ENCODE assay signal across 23 cellular contexts in genomic region chrX:101442095-101442494, GRCh38. TPM values are rescaled to one million over a fixed set of nuclear protein-coding genes. Genes with fewer than 3 reads are reported as not detected.
"Had no signal": no experiment of that assay in that cellular context is flagged by ENCODE, and none has a peak within 500 bp of the region (broad histone marks: within the 10 kb centered on the region; RNA-seq: fewer than 3 reads in every experiment).

No MANE protein-coding gene starts in this region.

- H3K27me3 ChIP-seq: esophagus muscularis mucosa, foreskin keratinocyte, neutrophil, pancreas, right lobe of liver had no signal

- H3K4me3 ChIP-seq: coronary artery, esophagus muscularis mucosa, pancreas, right lobe of liver, smooth muscle cell had no signal

- FAIRE-seq: bronchial epithelial cell, pancreas had no signal

- H3K9me3 ChIP-seq: esophagus muscularis mucosa, neutrophil, pancreas, right lobe of liver had no signal

- ATAC-seq: activated CD4-positive, alpha-beta T cell treated with anti-CD3 and anti-CD28 coated beads for 36 hours; activated T-cell treated with anti-CD3 and anti-CD28 coated beads, Interleukin-2, amount 50 U/mL, for 4 hours; foreskin keratinocyte; pancreas; right lobe of liver; stimulated activated naive B cell treated with anti-CD40 and anti-IgM and Interleukin-4, amounts not matched to agents 10 μg/mL and 1 μg/mL and 100 μg/mL, for 72 hours had no signal

- DNase-seq: activated B cell treated with CpG ODN at 0.5 μM for 24 hours; activated CD4-positive, alpha-beta T cell treated with anti-CD3 and anti-CD28 coated beads for 36 hours; activated CD4-positive, alpha-beta T cell treated with anti-CD3 and anti-CD28 coated beads, Interleukin-2, amount 50 U/mL, for 4 hours; activated CD8-positive, alpha-beta memory T cell treated with anti-CD3 and anti-CD28 coated beads for 24 hours; activated CD8-positive, alpha-beta memory T cell treated with anti-CD3 and anti-CD28 coated beads, Interleukin-2, amount 50 U/mL, for 4 hours; activated naive CD4-positive, alpha-beta T cell; activated T-cell treated with anti-CD3 and anti-CD28 coated beads, Interleukin-2, amount 50 U/mL, for 4 hours; amniotic stem cell; foreskin keratinocyte; immature natural killer cell; kidney glomerular epithelial cell; pancreas; right lobe of liver; stimulated activated CD4-positive, alpha-beta T cell treated with anti-CD3 and anti-CD28 coated beads, Interleukin-15, amount 100 ng/mL, for 24 hours; stimulated activated naive B cell treated with anti-CD40 and anti-IgM and Interleukin-4, amounts not matched to agents 10 μg/mL and 1 μg/mL and 100 μg/mL, for 72 hours; T-helper 9 cell had no signal

- H3K36me3 ChIP-seq: pancreas had no signal

- H3K27ac ChIP-seq: coronary artery, esophagus muscularis mucosa, foreskin keratinocyte, neutrophil, pancreas, right lobe of liver had no signal

- H3K4me1 ChIP-seq: esophagus muscularis mucosa, foreskin keratinocyte, pancreas, right lobe of liver had no signal

- H3K4me2 ChIP-seq: smooth muscle cell had no signal

RNA-seq across cellular contexts. Expression of gene BTK, which starts 56.1 kb away (rescaled TPM):
- total RNA-seq: activated CD4-positive, alpha-beta T cell treated with anti-CD3 and anti-CD28 coated beads for 36 hours; glomerular endothelial cell; smooth muscle cell; T-helper 1 cell treated with Interleukin-12 subunit alpha and Interleukin-12 subunit beta and Interleukin-4 antibody, amounts not matched to agents 30 ng/mL and 1 ng/mL, for 36 hours had no signal
- polyA plus RNA-seq: foreskin keratinocyte had no signal
